Comparison of ENCODE assay signal across 8 cellular contexts in genomic region chr2:97663962-97664635, GRCh38. TPM values are rescaled to one million over a fixed set of nuclear protein-coding genes. Genes with fewer than 3 reads are reported as not detected.
DNase-seq lines count a peak whose midpoint lies in the region; ATAC-seq and TF ChIP-seq lines count a peak whose summit lies in the region.

Gene ACTR1B, minus strand, starts transcription at chr2:97664044. Its CDS starts 154 bp downstream, at chr2:97663890.

- H3K14ac ChIP-seq in mesenchymal stem cell (ENCODE audit: low read length in 2 of 2) = peak within 1 kb of the TSS in 1 of 2 experiments; percentile 2

- H2BK5ac ChIP-seq in mesenchymal stem cell (ENCODE audit: low read depth, low read length, poor library complexity, severe bottlenecking) = peak within 1 kb of the TSS; percentile 95

- H3K4me3 ChIP-seq in HUES48 (ENCODE audit: low read depth, low read length) (peak within 1 kb of the TSS; percentile 87), NT2/D1 (ENCODE audit: insufficient read length, low read depth) (peak within 1 kb of the TSS; percentile 75), endocrine pancreas (ENCODE audit: control insufficient read depth, insufficient read depth, low read length) (peak within 1 kb of the TSS; percentile 83), mesenchymal stem cell (ENCODE audit: insufficient read depth in 1 of 2, low read depth in 1 of 2, low read length in 2 of 2) (peak within 1 kb of the TSS; percentile 76 to 88)

- H2BK12ac ChIP-seq in mesenchymal stem cell (ENCODE audit: low read length in 2 of 2) = peak within 1 kb of the TSS; percentile 0 to 59

- no peak within 1 kb of the TSS for H2AK5ac ChIP-seq in mesenchymal stem cell (ENCODE audit: low read length, severe bottlenecking)

- peak; percentile 84 for ATAC-seq in GM21390 (IDR thresholded peaks at IDR 0.05; ENCODE audit: unreplicated experiment)
- ATAC-seq in activated CD8-positive, alpha-beta memory T cell treated with anti-CD3 and anti-CD28 coated beads, Interleukin-2, amount 10 ng/mL, durations not matched to agents 7 days and 5 days = peak; percentile 88

- peak within 1 kb of the TSS; percentile 21 to 83 for H3K4ac ChIP-seq in mesenchymal stem cell (ENCODE audit: low read depth in 1 of 2, low read length in 2 of 2)

- TF ChIP-seq CTCF in Calu3 (IDR thresholded peaks at IDR 0.05; ENCODE audit: unreplicated experiment) = peak; percentile 54

- peak within 1 kb of the TSS; percentile 64 for H2AFZ ChIP-seq in mesenchymal stem cell (ENCODE audit: low read depth, low read length)

- CTCF ChIA-PET in Calu3 (lab: Charles Lee) = interaction anchor here (0.5 to 2.8 kb wide), 7 partner anchors 15 to 599 kb away, joined by 3 to 21 read pairs (median 3); partner anchors contain the start of gene COX5B
- CTCF ChIA-PET in activated CD8-positive, alpha-beta memory T cell treated with anti-CD3 and anti-CD28 coated beads, Interleukin-2, amount 10 ng/mL, durations not matched to agents 7 days and 5 days (lab: Charles Lee) = interaction anchor here (0.7 to 8.2 kb wide), 14 partner anchors 9 to 337 kb away, joined by 3 to 102 read pairs (median 4); partner anchors contain the start of genes COX5B and ZAP70

- H3K9me3 ChIP-seq in HUES48 (ENCODE audit: control insufficient read depth, insufficient read depth, low read length) (no peaks in the 10 kb centered on the region), NT2/D1 (ENCODE audit: insufficient read depth, low read length) (no peaks in the 10 kb centered on the region), endocrine pancreas (ENCODE audit: control insufficient read depth, low read length) (no peaks in the 10 kb centered on the region), mesenchymal stem cell (ENCODE audit: control insufficient read depth, low read length) (no peaks in the 10 kb centered on the region)

- H3K27ac ChIP-seq in HUES48 (ENCODE audit: low read depth, low read length) (peak within 1 kb of the TSS; percentile 91), mesenchymal stem cell (ENCODE audit: low read length, poor library complexity, severe bottlenecking) (peak within 1 kb of the TSS; percentile 98)

- peak; percentile 99 for DNase-seq in Calu3
- peak; percentile 99 for DNase-seq in NT2/D1 (ENCODE audit: low read depth, low spot score)
- DNase-seq in activated CD8-positive, alpha-beta memory T cell treated with anti-CD3 and anti-CD28 coated beads, Interleukin-2, amount 10 ng/mL, durations not matched to agents 7 days and 5 days = peak; percentile 99
- DNase-seq in mesenchymal stem cell = peak; percentile 98
- DNase-seq in stimulated activated CD8-positive, alpha-beta memory T cell treated with anti-CD3 and anti-CD28 coated beads, Interleukin-12 subunit alpha, Interleukin-12 subunit beta, amount 100 ng/mL, for 4 hours (ENCODE audit: low read depth) = peak; percentile 97

- H3K4me2 ChIP-seq in mesenchymal stem cell (ENCODE audit: low read length, poor library complexity, severe bottlenecking) = peak within 1 kb of the TSS; percentile 80

- peaks cover 21% of the 10 kb centered on the region for H3K36me3 Mint-ChIP-seq in Calu3 (ENCODE audit: insufficient read depth, unreplicated experiment)
- peaks cover 11% of the 10 kb centered on the region for H3K36me3 Mint-ChIP-seq in activated CD8-positive, alpha-beta memory T cell treated with anti-CD3 and anti-CD28 coated beads, Interleukin-2, amount 10 ng/mL, durations not matched to agents 7 days and 5 days

- H3K4me1 Mint-ChIP-seq in Calu3 (ENCODE audit: low read depth, unreplicated experiment) = no peaks in the 10 kb centered on the region
- H3K4me1 Mint-ChIP-seq in activated CD8-positive, alpha-beta memory T cell treated with anti-CD3 and anti-CD28 coated beads, Interleukin-2, amount 10 ng/mL, durations not matched to agents 7 days and 5 days = peaks cover 34% of the 10 kb centered on the region

- peak within 1 kb of the TSS; percentile 52 for H4K91ac ChIP-seq in mesenchymal stem cell (ENCODE audit: low read length)

- intact Hi-C loops in Calu3 (cut with micrococcal nuclease; ENCODE audit: unreplicated experiment) = loop anchor here (2.0 kb wide), 1 partner anchor 33 kb away; no protein-coding TSS in a partner anchor

- H2BK120ac ChIP-seq in mesenchymal stem cell (ENCODE audit: low read depth, low read length) = peak within 1 kb of the TSS; percentile 96

- peaks cover 17% of the 10 kb centered on the region; the same call in 1 of the 2 replicates for H3K4me1 ChIP-seq in HUES48 (ENCODE audit: control insufficient read depth, insufficient read depth, low read length)
- H3K4me1 ChIP-seq in NT2/D1 (ENCODE audit: insufficient read depth, insufficient read length) = peaks cover 3% of the 10 kb centered on the region
- H3K4me1 ChIP-seq in endocrine pancreas (ENCODE audit: control insufficient read depth, insufficient read depth, low read length) = no peaks in the 10 kb centered on the region
- peaks cover 26% of the 10 kb centered on the region for H3K4me1 ChIP-seq in mesenchymal stem cell (ENCODE audit: control insufficient read depth, insufficient read depth, low read depth, low read length)

- no peaks in the 10 kb centered on the region for H3K27me3 Mint-ChIP-seq in Calu3 (ENCODE audit: unreplicated experiment)
- H3K27me3 Mint-ChIP-seq in activated CD8-positive, alpha-beta memory T cell treated with anti-CD3 and anti-CD28 coated beads, Interleukin-2, amount 10 ng/mL, durations not matched to agents 7 days and 5 days = no peaks in the 10 kb centered on the region

- no TSS peak for BruUV-seq in Calu3 (replicated peaks; lab: Mats Ljungman, UMichigan)

- peak within 1 kb of the TSS; percentile 75 to 82 for H3K18ac ChIP-seq in mesenchymal stem cell (ENCODE audit: low read depth in 1 of 2, low read length in 2 of 2)

- peak within 1 kb of the TSS; percentile 82 for H4K8ac ChIP-seq in mesenchymal stem cell (ENCODE audit: low read length)

- H2BK15ac ChIP-seq in mesenchymal stem cell (ENCODE audit: low read depth, poor library complexity, severe bottlenecking) = peak within 1 kb of the TSS; percentile 99

- H3K27me3 ChIP-seq in HUES48 (ENCODE audit: control insufficient read depth, insufficient read depth, low read length) = no peaks in the 10 kb centered on the region
- H3K27me3 ChIP-seq in NT2/D1 (ENCODE audit: insufficient read depth, insufficient read length) = no peaks in the 10 kb centered on the region
- H3K27me3 ChIP-seq in endocrine pancreas (ENCODE audit: control insufficient read depth, insufficient read depth, low read length) = no peaks in the 10 kb centered on the region
- no peaks in the 10 kb centered on the region for H3K27me3 ChIP-seq in mesenchymal stem cell (ENCODE audit: control insufficient read depth in 1 of 2, insufficient read depth in 1 of 2, low read length in 2 of 2)

- H3K4me3 Mint-ChIP-seq in Calu3 (ENCODE audit: low read depth, unreplicated experiment) = peak within 1 kb of the TSS; percentile 89
- H3K4me3 Mint-ChIP-seq in activated CD8-positive, alpha-beta memory T cell treated with anti-CD3 and anti-CD28 coated beads, Interleukin-2, amount 10 ng/mL, durations not matched to agents 7 days and 5 days = peak within 1 kb of the TSS; percentile 91

- under 1% methylated on average over 38 of the region's 60 CpGs for WGBS in mesenchymal stem cell

- H3K27ac Mint-ChIP-seq in Calu3 (ENCODE audit: unreplicated experiment) = peak within 1 kb of the TSS; percentile 97
- peak within 1 kb of the TSS; percentile 99 for H3K27ac Mint-ChIP-seq in activated CD8-positive, alpha-beta memory T cell treated with anti-CD3 and anti-CD28 coated beads, Interleukin-2, amount 10 ng/mL, durations not matched to agents 7 days and 5 days

- peaks cover 12% of the 10 kb centered on the region for H3K79me1 ChIP-seq in mesenchymal stem cell (replicated peaks; ENCODE audit: low read length, poor library complexity, severe bottlenecking)

- H3K36me3 ChIP-seq in HUES48 (ENCODE audit: control insufficient read depth, insufficient read depth, low read length) (peaks cover 15% of the 10 kb centered on the region), NT2/D1 (ENCODE audit: insufficient read depth, insufficient read length, low read length) (peaks cover 36% of the 10 kb centered on the region), endocrine pancreas (ENCODE audit: control insufficient read depth, insufficient read depth, low read length) (no peaks in the 10 kb centered on the region), mesenchymal stem cell (ENCODE audit: control insufficient read depth in 1 of 2, insufficient read depth in 2 of 2, low read depth in 1 of 2, low read length in 2 of 2) (peaks cover 2 to 13% of the 10 kb centered on the region in 2 experiments)

- no peak within 1 kb of the TSS for H3K23ac ChIP-seq in mesenchymal stem cell (ENCODE audit: low read length in 2 of 2)

- no peaks in the 10 kb centered on the region for H3K9me3 Mint-ChIP-seq in Calu3 (ENCODE audit: low read depth, unreplicated experiment)
- no peaks in the 10 kb centered on the region for H3K9me3 Mint-ChIP-seq in activated CD8-positive, alpha-beta memory T cell treated with anti-CD3 and anti-CD28 coated beads, Interleukin-2, amount 10 ng/mL, durations not matched to agents 7 days and 5 days (ENCODE audit: low read depth)

- H3K9ac ChIP-seq in HUES48 (ENCODE audit: low read depth, low read length) = peak within 1 kb of the TSS; percentile 97
- H3K9ac ChIP-seq in NT2/D1 (ENCODE audit: insufficient read length, low read depth) = peak within 1 kb of the TSS; percentile 81
- H3K9ac ChIP-seq in endocrine pancreas (ENCODE audit: control insufficient read depth, insufficient read depth, low read length) = peak within 1 kb of the TSS; percentile 93
- peak within 1 kb of the TSS; percentile 97 for H3K9ac ChIP-seq in mesenchymal stem cell (ENCODE audit: low read length)

RNA-seq across cellular contexts. Expression of gene ACTR1B, which starts in this region (rescaled TPM):
- total RNA-seq in Calu3 (2022) = 48.7 and 49.1 TPM in 2 replicates
- total RNA-seq in activated CD8-positive, alpha-beta memory T cell treated with anti-CD3 and anti-CD28 coated beads, Interleukin-2, amount 10 ng/mL, durations not matched to agents 7 days and 5 days = 10 to 100 TPM; 87.4 to 94.3 TPM
- 29.7 TPM for polyA plus RNA-seq in mesenchymal stem cell (2013, experiment 1 of 2)
- polyA plus RNA-seq in mesenchymal stem cell (2013, experiment 2 of 2) = 29.4 TPM

Comparison
In these comparisons a context has a peak if more than half of its experiments do, and no peak if none do; other contexts are left out.
1. Peak in every context shown above with its lines: DNase-seq, ATAC-seq, H3K4me3 ChIP-seq and H3K27ac ChIP-seq.